Comparison of ENCODE assay signal across 9 cellular contexts in the genomic region with DNA sequence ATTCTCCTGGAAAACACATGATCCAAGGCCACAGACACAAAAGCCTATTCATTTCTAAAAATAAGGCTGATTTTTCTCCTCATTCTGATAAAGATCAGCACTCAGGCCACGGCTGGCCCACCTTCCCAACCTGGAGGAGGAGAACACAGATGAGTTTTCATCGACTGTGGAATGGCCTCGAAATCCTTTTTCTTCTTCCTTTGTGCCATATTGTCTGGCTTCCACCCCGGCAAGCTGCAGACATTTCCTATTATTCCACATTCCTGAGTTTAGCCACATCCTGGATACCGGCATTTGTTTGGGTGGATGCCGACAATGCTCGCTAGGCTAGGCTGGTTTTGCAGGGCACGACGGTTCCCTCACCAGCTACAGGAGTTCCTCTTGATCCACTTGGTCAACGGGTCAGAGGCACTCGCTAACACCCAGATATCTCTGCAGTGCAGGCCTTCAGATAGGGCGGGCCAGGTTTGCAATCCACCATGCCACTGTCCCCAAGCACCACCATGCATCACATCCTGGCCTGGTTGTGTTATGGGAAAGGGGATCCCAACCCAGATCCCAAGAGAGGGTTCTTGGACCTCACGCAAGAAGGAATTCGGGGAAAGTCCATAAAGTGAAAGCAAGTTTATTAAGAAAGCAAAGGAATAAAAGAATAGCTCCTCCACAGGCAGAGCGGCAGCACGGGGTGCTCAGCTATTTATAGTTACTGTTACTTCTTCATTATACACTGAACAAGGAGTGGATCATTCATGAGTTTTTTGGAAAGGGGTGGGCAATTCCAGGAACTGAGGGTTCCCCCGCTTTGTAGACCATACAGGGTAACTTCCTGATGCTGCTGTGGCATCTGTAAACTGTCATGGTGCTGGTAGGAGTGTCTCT. TPM values are rescaled to one million over a fixed set of nuclear protein-coding genes. Genes with fewer than 3 reads are reported as not detected.
A peak's percentile ranks its signal among the peaks of the same experiment; 100 is the strongest.
DNase-seq lines count a peak whose midpoint lies in the region; ATAC-seq and TF ChIP-seq lines count a peak whose summit lies in the region.
"Had no signal": no experiment of that assay in that cellular context is flagged by ENCODE, and none has a peak within 500 bp of the region (broad histone marks: within the 10 kb centered on the region; RNA-seq: fewer than 3 reads in every experiment).

No MANE protein-coding gene starts in this region.

- no peaks in the 10 kb centered on the region for H3K9me3 Mint-ChIP-seq in activated CD4-positive, alpha-beta T cell treated with anti-CD3 and anti-CD28 coated beads for 36 hours (ENCODE audit: low read depth)
- no peaks in the 10 kb centered on the region for H3K9me3 Mint-ChIP-seq in activated CD8-positive, alpha-beta T cell treated with anti-CD3 and anti-CD28 coated beads, Interleukin-2, amount 10 ng/mL, durations not matched to agents 7 days and 5 days (ENCODE audit: insufficient read depth)
- H3K9me3 Mint-ChIP-seq: effector memory CD8-positive, alpha-beta T cell had no signal

- H3K9me3 ChIP-seq in left ventricle myocardium inferior (replicated peaks) = no peaks in the 10 kb centered on the region

- no peak for TF ChIP-seq CTCF in left ventricle myocardium inferior (IDR thresholded peaks at IDR 0.05; ENCODE audit: borderline replicate concordance)

- peak overlapping the region; percentile 59 for H3K27ac ChIP-seq in left ventricle myocardium inferior (replicated peaks)

- no peak for ATAC-seq in activated CD4-positive, alpha-beta T cell treated with anti-CD3 and anti-CD28 coated beads for 36 hours
- ATAC-seq in activated CD8-positive, alpha-beta T cell treated with anti-CD3 and anti-CD28 coated beads, Interleukin-2, amount 10 ng/mL, durations not matched to agents 7 days and 5 days = peak; percentile 45
- ATAC-seq: effector memory CD8-positive, alpha-beta T cell had no signal

- peaks cover 57% of the 10 kb centered on the region for H3K4me1 ChIP-seq in left ventricle myocardium inferior

- H3K36me3 ChIP-seq in left ventricle myocardium inferior = no peaks in the 10 kb centered on the region

- H3K4me1 Mint-ChIP-seq in activated CD4-positive, alpha-beta T cell treated with anti-CD3 and anti-CD28 coated beads for 36 hours = peaks cover 25% of the 10 kb centered on the region
- H3K4me1 Mint-ChIP-seq in activated CD8-positive, alpha-beta T cell treated with anti-CD3 and anti-CD28 coated beads, Interleukin-2, amount 10 ng/mL, durations not matched to agents 7 days and 5 days (ENCODE audit: low read depth) = peaks cover 59% of the 10 kb centered on the region

- CTCF ChIA-PET in activated CD4-positive, alpha-beta T cell treated with anti-CD3 and anti-CD28 coated beads for 36 hours (lab: Charles Lee) = interaction anchor here (0.7 kb wide), 1 partner anchor 56 kb away, joined by 3 read pairs; no protein-coding TSS in a partner anchor
- CTCF ChIA-PET in activated CD8-positive, alpha-beta T cell treated with anti-CD3 and anti-CD28 coated beads, Interleukin-2, amount 10 ng/mL, durations not matched to agents 7 days and 5 days (lab: Charles Lee) = interaction anchor here (1.0 kb wide), 2 partner anchors 21 to 77 kb away, joined by 3 read pairs; partner anchors contain the start of gene ATP5F1E

- H3K36me3 Mint-ChIP-seq in activated CD4-positive, alpha-beta T cell treated with anti-CD3 and anti-CD28 coated beads for 36 hours (ENCODE audit: low read depth) = no peaks in the 10 kb centered on the region
- H3K36me3 Mint-ChIP-seq in activated CD8-positive, alpha-beta T cell treated with anti-CD3 and anti-CD28 coated beads, Interleukin-2, amount 10 ng/mL, durations not matched to agents 7 days and 5 days (ENCODE audit: low read depth) = no peaks in the 10 kb centered on the region

- POLR2A ChIA-PET in activated CD4-positive, alpha-beta T cell treated with anti-CD3 and anti-CD28 coated beads for 36 hours (lab: Charles Lee) = interaction anchor here (0.6 kb wide), 1 partner anchor 351 kb away, joined by 4 read pairs; no protein-coding TSS in a partner anchor
- POLR2A ChIA-PET in activated CD8-positive, alpha-beta T cell treated with anti-CD3 and anti-CD28 coated beads, Interleukin-2, amount 10 ng/mL, durations not matched to agents 7 days and 5 days (lab: Charles Lee) = interaction anchor here (1.4 kb wide), 1 partner anchor 21 kb away, joined by 5 read pairs; the partner anchor contains the start of gene ATP5F1E

- H3K27me3 ChIP-seq in left ventricle myocardium inferior (ENCODE audit: low read depth) = no peaks in the 10 kb centered on the region

- peak overlapping the region; percentile 32 for H3K4me3 ChIP-seq in left ventricle myocardium inferior

- no peak overlapping the region for H3K4me3 Mint-ChIP-seq in activated CD4-positive, alpha-beta T cell treated with anti-CD3 and anti-CD28 coated beads for 36 hours
- peak overlapping the region; percentile 32 for H3K4me3 Mint-ChIP-seq in activated CD8-positive, alpha-beta T cell treated with anti-CD3 and anti-CD28 coated beads, Interleukin-2, amount 10 ng/mL, durations not matched to agents 7 days and 5 days
- H3K4me3 Mint-ChIP-seq: effector memory CD8-positive, alpha-beta T cell had no signal

- peak; percentile 16 for DNase-seq in activated CD4-positive, alpha-beta T cell treated with anti-CD3 and anti-CD28 coated beads for 36 hours
- no peak for DNase-seq in activated CD4-positive, alpha-beta T cell treated with anti-CD3 and anti-CD28 coated beads for 1 hour
- peak; percentile 76 for DNase-seq in activated CD8-positive, alpha-beta T cell treated with anti-CD3 and anti-CD28 coated beads, Interleukin-2, amount 10 ng/mL, durations not matched to agents 7 days and 5 days
- DNase-seq in left ventricle myocardium inferior = no peak
- DNase-seq in stromal cell of bone marrow (ENCODE audit: low read depth) = peak; percentile 82
- no peak for DNase-seq in NCI-H2081 treated with DMSO at 0.1 percent for 48 hours (lab: John Stamatoyannopoulos, UW)
- DNase-seq in GOT3 (lab: John Stamatoyannopoulos, UW) = no peak
- no peak for DNase-seq in T1000 (lab: John Stamatoyannopoulos, UW)
- DNase-seq: effector memory CD8-positive, alpha-beta T cell had no signal

- H3K27me3 Mint-ChIP-seq in activated CD4-positive, alpha-beta T cell treated with anti-CD3 and anti-CD28 coated beads for 36 hours = no peaks in the 10 kb centered on the region
- no peaks in the 10 kb centered on the region for H3K27me3 Mint-ChIP-seq in activated CD8-positive, alpha-beta T cell treated with anti-CD3 and anti-CD28 coated beads, Interleukin-2, amount 10 ng/mL, durations not matched to agents 7 days and 5 days (ENCODE audit: low read depth)
- H3K27me3 Mint-ChIP-seq: effector memory CD8-positive, alpha-beta T cell had no signal

- H3K27ac Mint-ChIP-seq in activated CD4-positive, alpha-beta T cell treated with anti-CD3 and anti-CD28 coated beads for 36 hours = no peak overlapping the region
- peak overlapping the region; percentile 78 for H3K27ac Mint-ChIP-seq in activated CD8-positive, alpha-beta T cell treated with anti-CD3 and anti-CD28 coated beads, Interleukin-2, amount 10 ng/mL, durations not matched to agents 7 days and 5 days

- intact Hi-C loops in activated CD4-positive, alpha-beta T cell treated with anti-CD3 and anti-CD28 coated beads for 36 hours (cut with DNase I, micrococcal nuclease) = no loop called here
- intact Hi-C loops in left ventricle myocardium inferior (cut with micrococcal nuclease) = no loop called here

RNA-seq across cellular contexts. Expression of gene CTSZ, which starts 4.2 kb away (rescaled TPM):
- total RNA-seq in activated CD4-positive, alpha-beta T cell treated with anti-CD3 and anti-CD28 coated beads for 36 hours = 10 to 100 TPM; 26.6 to 29.4 TPM
- 10 to 100 TPM; 42.4 to 44.0 TPM for total RNA-seq in activated CD8-positive, alpha-beta T cell treated with anti-CD3 and anti-CD28 coated beads, Interleukin-2, amount 10 ng/mL, durations not matched to agents 7 days and 5 days
- total RNA-seq in left ventricle myocardium inferior = 131 TPM

RNA-seq across cellular contexts. Expression of gene TUBB1, which starts 8.0 kb away (rescaled TPM):
- not detected for total RNA-seq in activated CD4-positive, alpha-beta T cell treated with anti-CD3 and anti-CD28 coated beads for 36 hours
- total RNA-seq in activated CD8-positive, alpha-beta T cell treated with anti-CD3 and anti-CD28 coated beads, Interleukin-2, amount 10 ng/mL, durations not matched to agents 7 days and 5 days = not detected
- total RNA-seq in left ventricle myocardium inferior = 0.30 TPM

RNA-seq across cellular contexts. Expression of gene ATP5F1E, which starts 20.9 kb away (rescaled TPM):
- total RNA-seq in activated CD4-positive, alpha-beta T cell treated with anti-CD3 and anti-CD28 coated beads for 36 hours = 10 to 100 TPM; 63.5 to 76.1 TPM
- total RNA-seq in activated CD8-positive, alpha-beta T cell treated with anti-CD3 and anti-CD28 coated beads, Interleukin-2, amount 10 ng/mL, durations not matched to agents 7 days and 5 days = 10 to 100 TPM; 97.8 to 98.8 TPM
- 134 TPM for total RNA-seq in left ventricle myocardium inferior

RNA-seq across cellular contexts. Expression of gene NELFCD, which starts 30.2 kb away (rescaled TPM):
- 100 to 1,000 TPM; 111 to 121 TPM for total RNA-seq in activated CD4-positive, alpha-beta T cell treated with anti-CD3 and anti-CD28 coated beads for 36 hours
- 10 to 100 TPM; 89.0 to 89.5 TPM for total RNA-seq in activated CD8-positive, alpha-beta T cell treated with anti-CD3 and anti-CD28 coated beads, Interleukin-2, amount 10 ng/mL, durations not matched to agents 7 days and 5 days
- total RNA-seq in left ventricle myocardium inferior = 30.4 TPM

RNA-seq across cellular contexts. Expression of gene PRELID3B, which starts 31.4 kb away (rescaled TPM):
- total RNA-seq in activated CD4-positive, alpha-beta T cell treated with anti-CD3 and anti-CD28 coated beads for 36 hours = 100 to 1,000 TPM; 148 to 196 TPM
- 10 to 100 TPM; 80.1 to 81.6 TPM for total RNA-seq in activated CD8-positive, alpha-beta T cell treated with anti-CD3 and anti-CD28 coated beads, Interleukin-2, amount 10 ng/mL, durations not matched to agents 7 days and 5 days
- 46.6 TPM for total RNA-seq in left ventricle myocardium inferior

Comparison
In these comparisons a context has a peak if more than half of its experiments do, and no peak if none do; other contexts are left out.
1. DNase-seq: peak in activated CD4-positive, alpha-beta T cell treated with anti-CD3 and anti-CD28 coated beads for 36 hours (single experiment), activated CD8-positive, alpha-beta T cell treated with anti-CD3 and anti-CD28 coated beads, Interleukin-2, amount 10 ng/mL, durations not matched to agents 7 days and 5 days (single experiment) and stromal cell of bone marrow (single experiment); none in activated CD4-positive, alpha-beta T cell treated with anti-CD3 and anti-CD28 coated beads for 1 hour (single experiment), left ventricle myocardium inferior (single experiment), NCI-H2081 treated with DMSO at 0.1 percent for 48 hours (single experiment), GOT3 (single experiment) and T1000 (single experiment).